Comparison of ENCODE assay signal across 1 cellular context in genomic region chr9:93566408-93567270, GRCh38.
TF ChIP-seq lines count a peak whose summit lies in the region.

No MANE protein-coding gene starts in this region.

TF ChIP-seq in H1, 55 proteins besides CTCF, POLR2A, EP300 and RAD21 (continued from another document):
- TF ChIP-seq SIN3A (conservative IDR thresholded peaks at IDR 0.05 in 1 of 2, IDR thresholded peaks at IDR 0.05 in 1 of 2; ENCODE audit: low read depth in 1 of 2, low read length in 2 of 2) (0 out of 4 replicates have a peak, but pooled peaks of 1 of the 2 experiments have one; percentile 52), PHF8 (conservative IDR thresholded peaks at IDR 0.05; ENCODE audit: low read depth, low read length) (peak; percentile 45; the same call in 1 of the 2 replicates), CTBP2 (IDR thresholded peaks at IDR 0.05; ENCODE audit: borderline replicate concordance, insufficient read depth, insufficient read length, low read length) (no peak), TAF7 (optimal IDR thresholded peaks at IDR 0.05; ENCODE audit: borderline replicate concordance, low read depth, low read length) (peak; percentile 60), FOSL1 (IDR thresholded peaks at IDR 0.05; ENCODE audit: insufficient read depth, low read depth, low read length) (no peak), TCF12 (IDR thresholded peaks at IDR 0.05; ENCODE audit: low read depth, low read length) (0 out of 2 replicates have a peak, but pooled peaks have one; percentile 12), BRCA1 (IDR thresholded peaks at IDR 0.05; ENCODE audit: low read depth, low read length) (no peak), YY1 (IDR thresholded peaks at IDR 0.05; ENCODE audit: low read depth, low read length) (peak; percentile 70; the same call in 1 of the 2 replicates), CBX5 (IDR thresholded peaks at IDR 0.05; ENCODE audit: low read depth, low read length) (no peak), BCL11A (IDR thresholded peaks at IDR 0.05; ENCODE audit: low read depth in 2 of 2, low read length in 2 of 2) (no peak), CREB1 (IDR thresholded peaks at IDR 0.05) (peak; percentile 12; the same call in 1 of the 2 replicates), TAF1 (IDR thresholded peaks at IDR 0.05; ENCODE audit: low read depth, low read length) (peak; percentile 51; the same call in 1 of the 2 replicates), ASH2L (IDR thresholded peaks at IDR 0.05; ENCODE audit: low read length) (peak; percentile 65), CHD1 (IDR thresholded peaks at IDR 0.05; ENCODE audit: low read depth, low read length) (no peak)
